In the genomic region with DNA sequence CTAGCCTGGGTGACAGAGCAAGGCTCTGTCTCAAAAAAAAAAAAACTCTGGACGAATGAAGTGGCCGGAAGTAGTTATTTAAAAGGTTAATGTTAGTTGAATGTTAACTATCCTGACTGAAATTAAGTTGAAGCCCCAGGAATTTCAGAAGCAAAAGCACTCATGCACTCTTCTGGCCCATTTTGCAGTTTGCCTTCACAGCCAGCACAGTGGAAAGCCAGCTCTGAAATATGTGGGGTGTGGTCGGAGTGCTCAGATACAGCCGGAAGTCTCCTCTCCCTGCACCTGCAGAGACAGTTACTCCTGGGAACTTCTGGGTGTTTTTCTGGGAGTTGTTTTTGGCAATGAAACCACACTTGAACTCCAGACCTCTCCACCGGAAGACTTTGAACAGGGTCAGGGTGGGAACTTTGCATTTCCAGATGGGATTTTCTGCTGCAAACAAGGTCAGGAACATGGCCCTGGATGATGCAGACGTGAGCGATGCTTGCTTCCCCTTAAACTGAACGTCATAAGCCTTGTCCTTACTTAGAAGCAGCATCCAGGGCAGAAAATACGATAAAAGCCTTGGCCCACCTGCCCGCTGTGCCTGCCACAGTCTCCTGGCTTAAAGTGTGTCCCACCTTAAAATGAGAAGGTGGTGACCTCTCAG, we compare ENCODE assay signal across 21 cellular contexts. TPM values are rescaled to one million over a fixed set of nuclear protein-coding genes. Genes with fewer than 3 reads are reported as not detected.
A peak's percentile ranks its signal among the peaks of the same experiment; 100 is the strongest.
DNase-seq lines count a peak whose midpoint lies in the region; ATAC-seq, FAIRE-seq and TF ChIP-seq lines count a peak whose summit lies in the region.
"Had no signal": no experiment of that assay in that cellular context is flagged by ENCODE, and none has a peak within 500 bp of the region (broad histone marks: within the 10 kb centered on the region; RNA-seq: fewer than 3 reads in every experiment).

No MANE protein-coding gene starts in this region.

- 50% methylated on average over 10 of the region's 10 CpGs for WGBS in K562 (ENCODE audit: insufficient coverage, low coverage, missing lambda C conversion rate)

- H2AFZ ChIP-seq in K562 (ENCODE audit: low read depth, low read length) = peak overlapping the region; percentile 34

- no peak overlapping the region for H3K9ac ChIP-seq in K562 (ENCODE audit: insufficient read depth in 1 of 2, low read depth in 2 of 2, low read length in 2 of 2)
- H3K9ac ChIP-seq: KMS-11 had no signal

- ATAC-seq in K562 (0 out of 3 replicates have a peak, but pooled peaks have one; percentile 19), GM21825 (IDR thresholded peaks at IDR 0.05; ENCODE audit: unreplicated experiment) (no peak)
- ATAC-seq in activated CD8-positive, alpha-beta T cell treated with anti-CD3 and anti-CD28 coated beads for 36 hours = no peak
- ATAC-seq: activated T-cell treated with anti-CD3 and anti-CD28 coated beads, Interleukin-2, amount 50 U/mL, for 4 hours; gastroesophageal sphincter; SK-N-SH treated with all-trans-retinoic acid at 6 μM for 48 hours had no signal

- H4K20me1 ChIP-seq in K562 (replicated peaks; ENCODE audit: control insufficient read depth, insufficient read depth, low read length) = no peaks in the 10 kb centered on the region

- no peak overlapping the region for H3K4me3 Mint-ChIP-seq in activated CD8-positive, alpha-beta T cell treated with anti-CD3 and anti-CD28 coated beads for 36 hours
- H3K4me3 Mint-ChIP-seq: activated naive CD8-positive, alpha-beta T cell treated with anti-CD3 and anti-CD28 coated beads for 36 hours; activated T-cell treated with anti-CD3 and anti-CD28 coated beads, Interleukin-2, amount 50 U/mL, for 4 hours; endodermal cell had no signal

- no TSS peak for BruUV-seq in K562 (replicated peaks; lab: Mats Ljungman, UMichigan)

- no peak overlapping the region for H3K27ac Mint-ChIP-seq in activated CD8-positive, alpha-beta T cell treated with anti-CD3 and anti-CD28 coated beads for 36 hours
- H3K27ac Mint-ChIP-seq: activated naive CD8-positive, alpha-beta T cell treated with anti-CD3 and anti-CD28 coated beads for 36 hours; endodermal cell had no signal

- POLR2A ChIA-PET in K562 (lab: Yijun Ruan, JAX) = interaction anchor here (0.7 to 2.7 kb wide), 5 partner anchors 9 to 117 kb away, joined by 3 to 10 read pairs (median 3); no protein-coding TSS in a partner anchor
- POLR2A ChIA-PET in activated CD8-positive, alpha-beta T cell treated with anti-CD3 and anti-CD28 coated beads for 36 hours (lab: Charles Lee) = interaction anchor here (0.6 to 1.0 kb wide), 2 partner anchors 25 to 202 kb away, joined by 3 read pairs; no protein-coding TSS in a partner anchor

- H3K4me1 Mint-ChIP-seq in activated CD8-positive, alpha-beta T cell treated with anti-CD3 and anti-CD28 coated beads for 36 hours (ENCODE audit: low read depth) = no peaks in the 10 kb centered on the region
- H3K4me1 Mint-ChIP-seq: activated naive CD8-positive, alpha-beta T cell treated with anti-CD3 and anti-CD28 coated beads for 36 hours had no signal

- H3K27me3 Mint-ChIP-seq in activated CD8-positive, alpha-beta T cell treated with anti-CD3 and anti-CD28 coated beads for 36 hours = no peaks in the 10 kb centered on the region
- H3K27me3 Mint-ChIP-seq: activated naive CD8-positive, alpha-beta T cell treated with anti-CD3 and anti-CD28 coated beads for 36 hours had no signal

- no peaks in the 10 kb centered on the region for H3K9me1 ChIP-seq in K562 (ENCODE audit: control insufficient read depth, insufficient read depth, low read length)

- FAIRE-seq in GM18507 (lab: Jason Lieb, UNC) (peak; percentile 50), K562 (lab: Jason Lieb, UNC) (no peak)
- FAIRE-seq: bronchial epithelial cell had no signal

- no peaks in the 10 kb centered on the region for H3K27me3 ChIP-seq in K562 (ENCODE audit: control insufficient read depth in 2 of 2, insufficient read depth in 2 of 2, low read length in 2 of 2)
- H3K27me3 ChIP-seq: gastroesophageal sphincter had no signal

- peaks cover 11 to 15% of the 10 kb centered on the region in 2 experiments; a peak in 4 of 5 replicates for H3K4me1 ChIP-seq in K562 (replicated peaks in 1 of 2; ENCODE audit: control insufficient read depth in 2 of 2, insufficient read depth in 2 of 2, low read length in 2 of 2)
- H3K4me1 ChIP-seq: gastroesophageal sphincter had no signal

- no peak for DNase-seq in GM18507 (ENCODE audit: extremely low spot score, insufficient read length, low read depth)
- DNase-seq in K562 (ENCODE audit: extremely low read depth in 1 of 4, low spot score in 3 of 4) = peak in 1 of 4 experiments; percentile 4
- peak; percentile 36 for DNase-seq in left kidney (ENCODE audit: low read depth, low spot score)
- peak; percentile 7 for DNase-seq in putamen (ENCODE audit: low spot score)
- DNase-seq in NCI-H2227 (lab: John Stamatoyannopoulos, UW; ENCODE audit: unreplicated experiment) = no peak
- no peak for DNase-seq in activated CD8-positive, alpha-beta T cell treated with anti-CD3 and anti-CD28 coated beads for 36 hours
- DNase-seq in NCI-H2171 (lab: John Stamatoyannopoulos, UW) = no peak
- DNase-seq: activated CD4-positive, alpha-beta T cell treated with anti-CD3 and anti-CD28 coated beads, Interleukin-2, amount 50 U/mL, for 48 hours; activated naive CD8-positive, alpha-beta T cell treated with anti-CD3 and anti-CD28 coated beads for 36 hours; activated T-cell treated with anti-CD3 and anti-CD28 coated beads, Interleukin-2, amount 50 U/mL, for 4 hours; AML-193; DMS 273 treated with DMSO at 0.1 percent for 48 hours; NCI-H1417 treated with DMSO at 0.1 percent for 48 hours had no signal

- no peaks in the 10 kb centered on the region for H3K9me3 Mint-ChIP-seq in activated CD8-positive, alpha-beta T cell treated with anti-CD3 and anti-CD28 coated beads for 36 hours
- H3K9me3 Mint-ChIP-seq: activated naive CD8-positive, alpha-beta T cell treated with anti-CD3 and anti-CD28 coated beads for 36 hours; activated T-cell treated with anti-CD3 and anti-CD28 coated beads, Interleukin-2, amount 50 U/mL, for 4 hours had no signal

- in situ Hi-C loops in K562 (cut with MboI) = loop anchor here (25.0 kb wide), 1 partner anchor 1143 kb away; a partner anchor contains a TSS

- no peaks in the 10 kb centered on the region for H3K79me2 ChIP-seq in K562 (ENCODE audit: control insufficient read depth, insufficient read depth, low read length)

- no peaks in the 10 kb centered on the region for H3K36me3 Mint-ChIP-seq in activated CD8-positive, alpha-beta T cell treated with anti-CD3 and anti-CD28 coated beads for 36 hours (ENCODE audit: low read depth)
- H3K36me3 Mint-ChIP-seq: activated naive CD8-positive, alpha-beta T cell treated with anti-CD3 and anti-CD28 coated beads for 36 hours had no signal

- intact Hi-C loops in K562 (cut with micrococcal nuclease) = no loop called here
- intact Hi-C loops in activated CD8-positive, alpha-beta T cell treated with anti-CD3 and anti-CD28 coated beads for 36 hours (cut with micrococcal nuclease) = no loop called here

- H3K4me2 ChIP-seq in K562 (ENCODE audit: insufficient read depth, low read length) = no peak overlapping the region
- H3K4me2 ChIP-seq: KMS-11 had no signal

- H3K4me3 ChIP-seq in K562 = no peak overlapping the region
- H3K4me3 ChIP-seq: gastroesophageal sphincter had no signal

- no peaks in the 10 kb centered on the region for H3K36me3 ChIP-seq in K562 (ENCODE audit: control insufficient read depth, insufficient read depth, low read length)
- H3K36me3 ChIP-seq: gastroesophageal sphincter had no signal

- TF ChIP-seq CTCF in K562 (IDR thresholded peaks at IDR 0.05 in 2 of 3, conservative IDR thresholded peaks at IDR 0.05 in 1 of 3; ENCODE audit: insufficient read depth in 2 of 3, low read depth in 1 of 3, low read length in 3 of 3) = no peak
- TF ChIP-seq CTCF in activated CD8-positive, alpha-beta T cell treated with anti-CD3 and anti-CD28 coated beads for 36 hours (IDR thresholded peaks at IDR 0.05) = no peak

- no peak overlapping the region for H3K27ac ChIP-seq in K562 (ENCODE audit: extremely low read depth, low read depth, low read length)
- H3K27ac ChIP-seq: gastroesophageal sphincter, KMS-11 had no signal

- no peak for TF ChIP-seq EP300 in K562 (IDR thresholded peaks at IDR 0.05; ENCODE audit: low read length)

- TF ChIP-seq RAD21 in K562 (CRISPR knock-in tag; conservative IDR thresholded peaks at IDR 0.05 in 1 of 2, IDR thresholded peaks at IDR 0.05 in 1 of 2) = no peak

- no peak for TF ChIP-seq POLR2A in K562 (conservative IDR thresholded peaks at IDR 0.05)

- CTCF ChIA-PET in K562 (lab: Yijun Ruan, JAX; ENCODE audit: low intra/inter-chr PET ratio) = no interaction called here
- CTCF ChIA-PET in activated CD8-positive, alpha-beta T cell treated with anti-CD3 and anti-CD28 coated beads for 36 hours (lab: Charles Lee) = interaction anchor here (1.9 kb wide), 1 partner anchor 8 kb away, joined by 7 read pairs; no protein-coding TSS in a partner anchor

- no peaks in the 10 kb centered on the region for H3K9me3 ChIP-seq in K562 (replicated peaks; ENCODE audit: control insufficient read depth, insufficient read depth, low read depth, low read length)
- H3K9me3 ChIP-seq: gastroesophageal sphincter had no signal

RNA-seq across cellular contexts. Expression of a gene that starts 21.5 kb away (rescaled TPM):
- total RNA-seq in K562 (2011; cell fraction: chromatin; rRNA removed; ENCODE audit: low replicate concordance) = not detected in 2 replicates
- total RNA-seq in K562 (2011; cell fraction: nucleolus; rRNA removed) = not detected in 2 replicates
- not detected in 2 replicates for total RNA-seq in K562 (2011; cell fraction: nucleoplasm; rRNA removed)
- total RNA-seq in K562 (2014; rRNA removed) (not detected in 2 replicates), K562 (2014; rRNA removed; fragmentation: Illumina TruSeq; extraction: Trizol) (not detected in 2 replicates), K562 (2015; rRNA removed; fragmentation: Illumina TruSeq; extraction: Trizol) (not detected in 2 replicates), K562 (2021) (not detected in 2 replicates)
- polyA plus RNA-seq in K562 (2011; rRNA removed) (not detected in 2 replicates), K562 (2014; fragmentation: Illumina TruSeq; extraction: Trizol) (not detected in 2 replicates), K562 (2014; fragmentation: Nextera tagmentation; extraction: Ambion mirVana) (not detected), K562 (2014; rRNA removed) (not detected in 2 replicates)
- polyA plus RNA-seq in K562 (2011; cell fraction: cytosol; rRNA removed) = not detected in 2 replicates
- polyA plus RNA-seq in K562 (2011; cell fraction: nucleus; rRNA removed) = not detected in 2 replicates
- not detected in 2 replicates for polyA plus RNA-seq in K562 (2012)
- not detected in 2 replicates for polyA minus RNA-seq in K562 (2011; rRNA and poly(A)+ RNA removed)
- not detected in 2 replicates for polyA minus RNA-seq in K562 (2011; cell fraction: cytosol; rRNA and poly(A)+ RNA removed)
- not detected in 2 replicates for polyA minus RNA-seq in K562 (2011; cell fraction: nucleus; rRNA and poly(A)+ RNA removed)
- not detected for total RNA-seq in activated CD8-positive, alpha-beta T cell treated with anti-CD3 and anti-CD28 coated beads for 36 hours
- total RNA-seq: activated naive CD8-positive, alpha-beta T cell treated with anti-CD3 and anti-CD28 coated beads for 36 hours; activated T-cell treated with anti-CD3 and anti-CD28 coated beads, Interleukin-2, amount 50 U/mL, for 4 hours; bronchial epithelial cell; endodermal cell; gastroesophageal sphincter; mononuclear cell; NCI-H460 had no signal

RNA-seq across cellular contexts. Expression of a gene that starts 36.8 kb away (rescaled TPM):
- total RNA-seq in K562 (2011; cell fraction: chromatin; rRNA removed; ENCODE audit: low replicate concordance) = 21.8 and 52.5 TPM in 2 replicates
- total RNA-seq in K562 (2011; cell fraction: nucleolus; rRNA removed) = 47.5 and 51.3 TPM in 2 replicates
- 24.7 and 43.2 TPM in 2 replicates for total RNA-seq in K562 (2011; cell fraction: nucleoplasm; rRNA removed)
- 34.6 and 53.3 TPM in 2 replicates for total RNA-seq in K562 (2014; rRNA removed)
- total RNA-seq in K562 (2014; rRNA removed; fragmentation: Illumina TruSeq; extraction: Trizol) = 5.4 and 7.5 TPM in 2 replicates
- 21.7 and 22.1 TPM in 2 replicates for total RNA-seq in K562 (2015; rRNA removed; fragmentation: Illumina TruSeq; extraction: Trizol)
- 47.4 and 50.2 TPM in 2 replicates for total RNA-seq in K562 (2021)
- polyA plus RNA-seq in K562 (2011; rRNA removed) = 11.4 and 28.8 TPM in 2 replicates
- polyA plus RNA-seq in K562 (2011; cell fraction: cytosol; rRNA removed) = 58.0 and 87.1 TPM in 2 replicates
- polyA plus RNA-seq in K562 (2011; cell fraction: nucleus; rRNA removed) = 48.5 and 50.6 TPM in 2 replicates
- polyA plus RNA-seq in K562 (2012) = 53.8 and 114 TPM in 2 replicates
- polyA plus RNA-seq in K562 (2014; fragmentation: Illumina TruSeq; extraction: Trizol) = 41.5 and 56.9 TPM in 2 replicates
- 1 to 10 TPM; 4.4 to 8.4 TPM for polyA plus RNA-seq in K562 (2014; fragmentation: Nextera tagmentation; extraction: Ambion mirVana)
- 34.6 and 37.1 TPM in 2 replicates for polyA plus RNA-seq in K562 (2014; rRNA removed)
- 8.8 and 13.2 TPM in 2 replicates for polyA minus RNA-seq in K562 (2011; rRNA and poly(A)+ RNA removed)
- polyA minus RNA-seq in K562 (2011; cell fraction: cytosol; rRNA and poly(A)+ RNA removed) = 28.2 and 40.6 TPM in 2 replicates
- polyA minus RNA-seq in K562 (2011; cell fraction: nucleus; rRNA and poly(A)+ RNA removed) = 15.3 and 30.5 TPM in 2 replicates
- total RNA-seq in activated CD8-positive, alpha-beta T cell treated with anti-CD3 and anti-CD28 coated beads for 36 hours = 10 to 100 TPM; 53.5 to 55.5 TPM

RNA-seq across cellular contexts. Expression of a gene that starts 38.9 kb away (rescaled TPM):
- total RNA-seq in K562 (2011; cell fraction: chromatin; rRNA removed; ENCODE audit: low replicate concordance) = 78.9 and 217 TPM in 2 replicates
- 419 and 483 TPM in 2 replicates for total RNA-seq in K562 (2011; cell fraction: nucleolus; rRNA removed)
- 278 and 289 TPM in 2 replicates for total RNA-seq in K562 (2011; cell fraction: nucleoplasm; rRNA removed)
- total RNA-seq in K562 (2014; rRNA removed) = 2,150 and 3,084 TPM in 2 replicates
- 412 and 592 TPM in 2 replicates for total RNA-seq in K562 (2014; rRNA removed; fragmentation: Illumina TruSeq; extraction: Trizol)
- total RNA-seq in K562 (2015; rRNA removed; fragmentation: Illumina TruSeq; extraction: Trizol) = 1,399 and 1,422 TPM in 2 replicates
- 1,400 and 1,492 TPM in 2 replicates for total RNA-seq in K562 (2021)
- 910 and 997 TPM in 2 replicates for polyA plus RNA-seq in K562 (2011; rRNA removed)
- polyA plus RNA-seq in K562 (2011; cell fraction: cytosol; rRNA removed) = 1,621 and 2,879 TPM in 2 replicates
- polyA plus RNA-seq in K562 (2011; cell fraction: nucleus; rRNA removed) = 798 and 965 TPM in 2 replicates
- 1,622 and 1,822 TPM in 2 replicates for polyA plus RNA-seq in K562 (2012)
- polyA plus RNA-seq in K562 (2014; fragmentation: Illumina TruSeq; extraction: Trizol) = 1,177 and 1,409 TPM in 2 replicates
- 1,000 to 10,000 TPM in 1 of 2 experiments, 100 to 1,000 TPM in 1; 739 to 1,204 TPM for polyA plus RNA-seq in K562 (2014; fragmentation: Nextera tagmentation; extraction: Ambion mirVana)
- 1,679 and 1,695 TPM in 2 replicates for polyA plus RNA-seq in K562 (2014; rRNA removed)
- polyA minus RNA-seq in K562 (2011; rRNA and poly(A)+ RNA removed) = 380 and 408 TPM in 2 replicates
- 440 and 451 TPM in 2 replicates for polyA minus RNA-seq in K562 (2011; cell fraction: cytosol; rRNA and poly(A)+ RNA removed)
- polyA minus RNA-seq in K562 (2011; cell fraction: nucleus; rRNA and poly(A)+ RNA removed) = 118 and 167 TPM in 2 replicates
- total RNA-seq in activated CD8-positive, alpha-beta T cell treated with anti-CD3 and anti-CD28 coated beads for 36 hours = 100 to 1,000 TPM; 467 to 472 TPM

RNA-seq across cellular contexts. Expression of a gene that starts 39.6 kb away (rescaled TPM):
- total RNA-seq in K562 (2011; cell fraction: chromatin; rRNA removed; ENCODE audit: low replicate concordance) = 48.7 and 132 TPM in 2 replicates
- 82.2 and 92.7 TPM in 2 replicates for total RNA-seq in K562 (2011; cell fraction: nucleolus; rRNA removed)
- total RNA-seq in K562 (2011; cell fraction: nucleoplasm; rRNA removed) = 41.5 and 53.5 TPM in 2 replicates
- 33.6 and 47.6 TPM in 2 replicates for total RNA-seq in K562 (2014; rRNA removed)
- 9.3 and 11.2 TPM in 2 replicates for total RNA-seq in K562 (2014; rRNA removed; fragmentation: Illumina TruSeq; extraction: Trizol)
- total RNA-seq in K562 (2015; rRNA removed; fragmentation: Illumina TruSeq; extraction: Trizol) = 17.4 and 17.7 TPM in 2 replicates
- 50.2 and 53.7 TPM in 2 replicates for total RNA-seq in K562 (2021)
- 14.7 and 18.8 TPM in 2 replicates for polyA plus RNA-seq in K562 (2011; rRNA removed)
- polyA plus RNA-seq in K562 (2011; cell fraction: cytosol; rRNA removed) = 15.2 and 52.3 TPM in 2 replicates
- 72.4 and 144 TPM in 2 replicates for polyA plus RNA-seq in K562 (2011; cell fraction: nucleus; rRNA removed)
- 24.1 and 32.9 TPM in 2 replicates for polyA plus RNA-seq in K562 (2012)
- 16.0 and 24.4 TPM in 2 replicates for polyA plus RNA-seq in K562 (2014; fragmentation: Illumina TruSeq; extraction: Trizol)
- polyA plus RNA-seq in K562 (2014; fragmentation: Nextera tagmentation; extraction: Ambion mirVana) = under 1 TPM; 0.11 to 0.25 TPM
- 35.0 and 42.3 TPM in 2 replicates for polyA plus RNA-seq in K562 (2014; rRNA removed)
- polyA minus RNA-seq in K562 (2011; rRNA and poly(A)+ RNA removed) = 4.8 and 6.9 TPM in 2 replicates
- 15.8 and 16.3 TPM in 2 replicates for polyA minus RNA-seq in K562 (2011; cell fraction: cytosol; rRNA and poly(A)+ RNA removed)
- 28.3 and 31.1 TPM in 2 replicates for polyA minus RNA-seq in K562 (2011; cell fraction: nucleus; rRNA and poly(A)+ RNA removed)
- 10 to 100 TPM; 87.8 to 88.1 TPM for total RNA-seq in activated CD8-positive, alpha-beta T cell treated with anti-CD3 and anti-CD28 coated beads for 36 hours

Comparison
In these comparisons a context has a peak if more than half of its experiments do, and no peak if none do; other contexts are left out.
1. DNase-seq: peak in left kidney (single experiment) and putamen (single experiment); none in GM18507 (single experiment), NCI-H2227 (single experiment), activated CD8-positive, alpha-beta T cell treated with anti-CD3 and anti-CD28 coated beads for 36 hours (single experiment) and NCI-H2171 (single experiment).